In the genomic region with DNA sequence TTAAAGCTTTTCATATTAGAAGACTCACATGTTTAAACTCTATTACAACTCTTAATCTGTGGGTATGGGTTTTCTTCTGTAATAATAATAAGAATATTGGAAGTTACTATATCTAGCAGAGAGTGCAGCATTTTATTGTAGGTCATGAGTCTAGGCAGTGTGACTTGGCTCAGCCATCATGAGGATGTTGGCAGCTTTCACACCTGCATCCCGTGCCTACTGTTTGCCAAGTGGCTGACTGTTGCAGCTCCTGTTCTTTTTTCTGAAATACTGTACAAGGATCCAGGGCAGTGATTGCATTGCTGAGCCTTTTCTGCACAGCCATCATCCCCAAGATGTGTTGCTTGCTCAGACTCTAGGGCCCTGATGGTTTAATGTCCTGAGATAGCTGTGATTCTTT, we compare ENCODE assay signal across 14 cellular contexts. TPM values are rescaled to one million over a fixed set of nuclear protein-coding genes. Genes with fewer than 3 reads are reported as not detected.
DNase-seq lines count a peak whose midpoint lies in the region; TF ChIP-seq lines count a peak whose summit lies in the region.
"Had no signal": no experiment of that assay in that cellular context is flagged by ENCODE, and none has a peak within 500 bp of the region (broad histone marks: within the 10 kb centered on the region; RNA-seq: fewer than 3 reads in every experiment).

No MANE protein-coding gene starts in this region.

- DNase-seq in Karpas-422 = peak; percentile 37
- DNase-seq in cerebellar cortex (ENCODE audit: low spot score) = peak; percentile 56
- DNase-seq in left ventricle myocardium inferior = peak; percentile 26
- DNase-seq in activated CD4-positive, alpha-beta T cell treated with anti-CD3 and anti-CD28 coated beads for 48 hours = no peak
- DNase-seq in osteoblast (ENCODE audit: insufficient read length, low spot score, missing footprints) = no peak
- no peak for DNase-seq in NCI-H510A treated with DMSO at 0.1 percent for 48 hours (lab: John Stamatoyannopoulos, UW)
- DNase-seq: AML-193; Caco-2; CD4-positive, alpha-beta T cell; GDM1; GM23248; HCEC 1CT had no signal

- TF ChIP-seq CTCF in left ventricle myocardium inferior (IDR thresholded peaks at IDR 0.05; ENCODE audit: borderline replicate concordance) (no peak), osteoblast (IDR thresholded peaks at IDR 0.05; ENCODE audit: extremely low read depth, low read depth, low read length) (no peak)

- H2AFZ ChIP-seq in Karpas-422 (ENCODE audit: low read length) = no peak overlapping the region
- H2AFZ ChIP-seq in osteoblast (ENCODE audit: low read length) = no peak overlapping the region
- H2AFZ ChIP-seq: GM23248 had no signal

- no peak overlapping the region for H3K27ac ChIP-seq in Karpas-422 (ENCODE audit: low read length)
- H3K27ac ChIP-seq in left ventricle myocardium inferior (replicated peaks) = peak overlapping the region; percentile 67
- H3K27ac ChIP-seq in osteoblast (ENCODE audit: low read depth, low read length) = no peak overlapping the region
- H3K27ac ChIP-seq: C4-2B, GM23248, HL-60 had no signal

- H3K9me2 ChIP-seq in Karpas-422 (replicated peaks; ENCODE audit: insufficient read depth, low read length) = no peaks in the 10 kb centered on the region

- intact Hi-C loops in left ventricle myocardium inferior (cut with micrococcal nuclease) = no loop called here

- H3K9ac ChIP-seq in Karpas-422 (ENCODE audit: low read length) = no peak overlapping the region
- H3K9ac ChIP-seq: GM23248 had no signal

- H3K4me3 ChIP-seq in Karpas-422 (ENCODE audit: low read length) = no peak overlapping the region
- no peak overlapping the region for H3K4me3 ChIP-seq in left ventricle myocardium inferior
- H3K4me3 ChIP-seq in osteoblast (ENCODE audit: insufficient read depth, low read length) = no peak overlapping the region
- H3K4me3 ChIP-seq: GM23248 had no signal

- H3K9me3 ChIP-seq in Karpas-422 (ENCODE audit: low read length) = peaks cover 3% of the 10 kb centered on the region
- peaks cover 12% of the 10 kb centered on the region for H3K9me3 ChIP-seq in left ventricle myocardium inferior (replicated peaks)
- H3K9me3 ChIP-seq in osteoblast (ENCODE audit: low read depth, low read length) = no peaks in the 10 kb centered on the region
- H3K9me3 ChIP-seq: Caco-2 had no signal

- no peaks in the 10 kb centered on the region for H4K20me1 ChIP-seq in Karpas-422 (ENCODE audit: insufficient read depth, low read depth, low read length)
- no peaks in the 10 kb centered on the region for H4K20me1 ChIP-seq in osteoblast (ENCODE audit: insufficient read depth, low read length)

- H3K4me1 ChIP-seq in Karpas-422 (ENCODE audit: low read length) (peaks cover 45% of the 10 kb centered on the region), left ventricle myocardium inferior (peaks cover 27% of the 10 kb centered on the region), osteoblast (ENCODE audit: insufficient read depth, low read length) (no peaks in the 10 kb centered on the region)
- H3K4me1 ChIP-seq: Caco-2 had no signal

- H3K27me3 ChIP-seq in Karpas-422 (ENCODE audit: low read length) (no peaks in the 10 kb centered on the region; the same call in 1 of the 2 replicates), left ventricle myocardium inferior (ENCODE audit: low read depth) (peaks cover 6% of the 10 kb centered on the region), osteoblast (ENCODE audit: insufficient read depth, low read length) (no peaks in the 10 kb centered on the region)

- H3K36me3 ChIP-seq in Karpas-422 (ENCODE audit: insufficient read depth, low read length) (peaks cover 3% of the 10 kb centered on the region; the same call in 1 of the 2 replicates), left ventricle myocardium inferior (no peaks in the 10 kb centered on the region), osteoblast (ENCODE audit: insufficient read depth, low read length) (no peaks in the 10 kb centered on the region)

- H3K4me2 ChIP-seq in Karpas-422 (ENCODE audit: low read depth, low read length, poor library complexity, severe bottlenecking) (peak overlapping the region; percentile 59), osteoblast (ENCODE audit: insufficient read depth, low read length) (no peak overlapping the region)

- H3K79me2 ChIP-seq in Karpas-422 (ENCODE audit: low read length) = no peaks in the 10 kb centered on the region
- H3K79me2 ChIP-seq in osteoblast (ENCODE audit: insufficient read depth, low read length) = no peaks in the 10 kb centered on the region

RNA-seq across cellular contexts. Expression of a gene that starts 47.4 kb away (rescaled TPM):
- total RNA-seq in Karpas-422 (2014; rRNA removed; shearing (Covaris generic); ENCODE audit: low replicate concordance) = 4.7 and 6.6 TPM in 2 replicates
- total RNA-seq in left ventricle myocardium inferior (101 TPM), osteoblast (under 0.01 and 0.36 TPM in 2 replicates)

Comparison
In these comparisons a context has a peak if more than half of its experiments do, and no peak if none do; other contexts are left out.
1. DNase-seq: peak in Karpas-422 (single experiment), cerebellar cortex (single experiment) and left ventricle myocardium inferior (single experiment); none in activated CD4-positive, alpha-beta T cell treated with anti-CD3 and anti-CD28 coated beads for 48 hours (single experiment), osteoblast (single experiment) and NCI-H510A treated with DMSO at 0.1 percent for 48 hours (single experiment).
2. RNA of a gene that starts 47.4 kb away (total RNA-seq): 101 TPM in left ventricle myocardium inferior (single experiment); 4.7 to 6.6 TPM in Karpas-422 and under 0.01 to 0.36 TPM in osteoblast; every median in the first group is over 10 times any median in the second.